11 cellular contexts compared by ENCODE assay signal in genomic region chr3:32154180-32154579, GRCh38. TPM values are rescaled to one million over a fixed set of nuclear protein-coding genes. Genes with fewer than 3 reads are reported as not detected.
A peak's percentile ranks its signal among the peaks of the same experiment; 100 is the strongest.
DNase-seq lines count a peak whose midpoint lies in the region; ATAC-seq and TF ChIP-seq lines count a peak whose summit lies in the region.
"Had no signal": no experiment of that assay in that cellular context is flagged by ENCODE, and none has a peak within 500 bp of the region (broad histone marks: within the 10 kb centered on the region; RNA-seq: fewer than 3 reads in every experiment).

No MANE protein-coding gene starts in this region.

- H3K56ac ChIP-seq in H9 (ENCODE audit: insufficient read length, low read depth, low read length): no peak overlapping the region

- no peak overlapping the region for H4K8ac ChIP-seq in H9 (replicated peaks; ENCODE audit: insufficient read length, low read depth, low read length)

- H3K4me2 ChIP-seq in H9 (ENCODE audit: insufficient read depth, insufficient read length, low read length): no peak overlapping the region

- H3K9me3 Mint-ChIP-seq in H9: no peaks in the 10 kb centered on the region

- WGBS in H9 (ENCODE audit: extremely low coverage, insufficient read length, low lambda C conversion rate): no CpG with 5 or more reads among the region's 3 CpGs
- 96 to 98% methylated on average over 3 of the region's 3 CpGs for WGBS in lower leg skin, 2 donors
- 93 to 98% (median 96%) methylated on average over 3 of the region's 3 CpGs for WGBS in ovary, 3 donors

- H3K36me3 ChIP-seq in BE2C: no peaks in the 10 kb centered on the region
- H3K36me3 ChIP-seq in WERI-Rb-1: no peaks in the 10 kb centered on the region
- no peaks in the 10 kb centered on the region for H3K36me3 ChIP-seq in kidney epithelial cell (ENCODE audit: control insufficient read depth, insufficient read depth, low read length)
- no peaks in the 10 kb centered on the region for H3K36me3 ChIP-seq in ovary

- no peak overlapping the region for H2BK20ac ChIP-seq in H9 (ENCODE audit: low read depth, low read length, poor library complexity, severe bottlenecking)

- H3K23me2 ChIP-seq in H9 (ENCODE audit: insufficient read length, low read depth, low read length, poor library complexity, severe bottlenecking): no peaks in the 10 kb centered on the region

- H3K4me3 ChIP-seq in BE2C (ENCODE audit: low read depth, low read length): no peak overlapping the region
- no peak overlapping the region for H3K4me3 ChIP-seq in WERI-Rb-1 (ENCODE audit: low read depth, low read length)
- no peak overlapping the region for H3K4me3 ChIP-seq in kidney epithelial cell (ENCODE audit: low read depth, low read length)
- no peak overlapping the region for H3K4me3 ChIP-seq in lower leg skin (ENCODE audit: low read depth, poor library complexity, severe bottlenecking)
- no peak overlapping the region for H3K4me3 ChIP-seq in ovary
- H3K4me3 ChIP-seq: SK-N-MC had no signal

- H3K4me1 ChIP-seq in BE2C (no peaks in the 10 kb centered on the region), H9 (ENCODE audit: insufficient read depth, low read length) (no peaks in the 10 kb centered on the region), ovary (ENCODE audit: insufficient read depth) (no peaks in the 10 kb centered on the region)

- intact Hi-C loops in lower leg skin (cut with DNase I; ENCODE audit: low total_unique reads): no loop called here
- intact Hi-C loops in ovary (cut with DNase I): no loop called here

- H2BK15ac ChIP-seq in H9 (ENCODE audit: low read depth, low read length): no peak overlapping the region

- no peak overlapping the region for H2BK12ac ChIP-seq in H9 (ENCODE audit: insufficient read length, low read depth, low read length)

- H3K36me3 Mint-ChIP-seq in H9 (ENCODE audit: insufficient read depth in 1 of 3, low read depth in 3 of 3): peaks cover 0 to 4% (median 0%) of the 10 kb centered on the region in 3 experiments; a peak in 2 of 7 replicates

- H3K27me3 Mint-ChIP-seq in H9 (ENCODE audit: low read depth): no peaks in the 10 kb centered on the region

- ATAC-seq in HG03095 (IDR thresholded peaks at IDR 0.05; ENCODE audit: unreplicated experiment): no peak

- no peaks in the 10 kb centered on the region for H3K79me1 ChIP-seq in H9 (ENCODE audit: insufficient read depth, low read depth, low read length, poor library complexity, severe bottlenecking)

- H3K18ac ChIP-seq in H9 (ENCODE audit: insufficient read length, low read depth, low read length): no peak overlapping the region

- no peak overlapping the region for H3K4ac ChIP-seq in H9 (ENCODE audit: low read depth, low read length)

- H3K4me1 Mint-ChIP-seq in H9: peaks cover 4 to 9% of the 10 kb centered on the region in 2 experiments

- H3K27ac ChIP-seq in H9 (ENCODE audit: insufficient read length, low read depth, low read length) (no peak overlapping the region), WERI-Rb-1 (no peak overlapping the region), ovary (no peak overlapping the region)
- H3K27ac ChIP-seq: SK-N-MC had no signal

- DNase-seq in BE2C (no peak), H9 (peak; percentile 53), WERI-Rb-1 (no peak), kidney epithelial cell (ENCODE audit: low read depth) (no peak), lower leg skin (ENCODE audit: low spot score in 2 of 2) (no peak), ovary (no peak), retina (no peak)
- DNase-seq: cortex of kidney, NCI-H1436 had no signal

- no peak overlapping the region for H4K5ac ChIP-seq in H9 (ENCODE audit: insufficient read length, low read depth, low read length)

- H3K27me3 ChIP-seq in BE2C (no peaks in the 10 kb centered on the region), H9 (ENCODE audit: insufficient read depth, low read length) (no peaks in the 10 kb centered on the region), WERI-Rb-1 (ENCODE audit: insufficient read depth, low read depth, severe bottlenecking) (no peaks in the 10 kb centered on the region), kidney epithelial cell (ENCODE audit: control insufficient read depth, insufficient read depth, low read length) (no peaks in the 10 kb centered on the region), ovary (no peaks in the 10 kb centered on the region)

- H3T11ph ChIP-seq in H9 (ENCODE audit: low read length): no peak overlapping the region

- H2AK5ac ChIP-seq in H9 (ENCODE audit: insufficient read length, low read length): no peak overlapping the region

- H3K14ac ChIP-seq in H9 (ENCODE audit: insufficient read depth, low read length): no peak overlapping the region

- no peak overlapping the region for H3K4me3 Mint-ChIP-seq in H9

- no peak overlapping the region for H4K91ac ChIP-seq in H9 (ENCODE audit: insufficient read length, low read depth, low read length)

- TF ChIP-seq POLR2A in lower leg skin (IDR thresholded peaks at IDR 0.05) (no peak), ovary (IDR thresholded peaks at IDR 0.05) (no peak)

- H3K27ac Mint-ChIP-seq in H9: no peak overlapping the region

- H2BK120ac ChIP-seq in H9 (ENCODE audit: low read depth, low read length, poor library complexity, severe bottlenecking): no peak overlapping the region

- no peak overlapping the region for H2BK5ac ChIP-seq in H9 (ENCODE audit: insufficient read length, low read length)

- no peak overlapping the region for H3K23ac ChIP-seq in H9 (ENCODE audit: insufficient read length, low read depth, low read length)

- H3K79me2 ChIP-seq in H9 (ENCODE audit: insufficient read depth, low read length): no peaks in the 10 kb centered on the region

- no peaks in the 10 kb centered on the region for H4K20me1 ChIP-seq in H9 (ENCODE audit: control insufficient read depth, insufficient read depth, insufficient read length)

- H2AFZ ChIP-seq in H9 (ENCODE audit: low read length): no peak overlapping the region

- TF ChIP-seq CTCF in BE2C (IDR thresholded peaks at IDR 0.05; ENCODE audit: low read depth, low read length): 0 out of 2 replicates have a peak, but pooled peaks have one; percentile 6
- peak; percentile 64 for TF ChIP-seq CTCF in H9 (conservative IDR thresholded peaks at IDR 0.05)
- peak; percentile 68 for TF ChIP-seq CTCF in WERI-Rb-1 (IDR thresholded peaks at IDR 0.05; ENCODE audit: low read depth, low read length)
- TF ChIP-seq CTCF in kidney epithelial cell (IDR thresholded peaks at IDR 0.05; ENCODE audit: insufficient read depth, low read length, poor library complexity, severe bottlenecking): peak; percentile 24
- no peak for TF ChIP-seq CTCF in lower leg skin (IDR thresholded peaks at IDR 0.05)
- TF ChIP-seq CTCF in ovary (IDR thresholded peaks at IDR 0.05): no peak

- no peak overlapping the region for H3K9ac ChIP-seq in H9 (ENCODE audit: extremely low read depth, insufficient read length, low read length)

- no peak for TF ChIP-seq EP300 in ovary (IDR thresholded peaks at IDR 0.05)

- H3K9me3 ChIP-seq in BE2C: no peaks in the 10 kb centered on the region
- H3K9me3 ChIP-seq in H9 (ENCODE audit: control insufficient read depth, low read depth, low read length): no peaks in the 10 kb centered on the region
- H3K9me3 ChIP-seq in WERI-Rb-1 (ENCODE audit: severe bottlenecking): no peaks in the 10 kb centered on the region
- H3K9me3 ChIP-seq in ovary: no peaks in the 10 kb centered on the region

RNA-seq across cellular contexts. Expression of gene GPD1L, which starts 47.8 kb away (rescaled TPM):
- polyA plus RNA-seq in BE2C (2012; ENCODE audit: insufficient read depth, insufficient read length, low read depth): 9.4 TPM
- total RNA-seq in H9 (2021) (3.7 and 4.0 TPM in 2 replicates), kidney epithelial cell (10.1 and 11.5 TPM in 2 replicates), lower leg skin (10 to 100 TPM; 24.0 to 42.8 (median 27.1) TPM), ovary (10 to 100 TPM; 22.6 to 37.4 (median 29.4) TPM)
- polyA plus RNA-seq in ovary: 10 to 100 TPM; 14.4 to 38.4 TPM

Comparison
In these comparisons a context has a peak if more than half of its experiments do, and no peak if none do; other contexts are left out.
1. CTCF ChIP-seq: peak in BE2C (single experiment), H9 (single experiment), WERI-Rb-1 (single experiment) and kidney epithelial cell (single experiment); none in lower leg skin (0 of 3) and ovary (0 of 3).